8 cellular contexts compared by ENCODE assay signal in genomic region chr14:34981743-34982420, GRCh38. TPM values are rescaled to one million over a fixed set of nuclear protein-coding genes. Genes with fewer than 3 reads are reported as not detected.
DNase-seq lines count a peak whose midpoint lies in the region; ATAC-seq and TF ChIP-seq lines count a peak whose summit lies in the region.

No MANE protein-coding gene starts in this region.

- POLR2A ChIA-PET in MCF 10A (lab: Yijun Ruan, JAX) = interaction anchor here (0.6 to 7.1 kb wide), 42 partner anchors 8 to 841 kb away, joined by 3 to 266 read pairs (median 5); partner anchors contain the start of genes BAZ1A, CFL2, FAM177A1 and NFKBIA

- H3K27ac ChIP-seq in SK-N-MC = peak overlapping the region; percentile 100; the same call in 1 of the 2 replicates

- no peaks in the 10 kb centered on the region for H3K36me3 Mint-ChIP-seq in MCF 10A (ENCODE audit: insufficient read depth, unreplicated experiment)

- DNase-seq in activated gamma-delta T cell treated with Interleukin-2 at 50 U/mL for 16 hours (peak; percentile 17), activated gamma-delta T cell (lab: John Stamatoyannopoulos, UW) (no peak), SK-N-MC (ENCODE audit: low read depth, low spot score) (no peak), MCF 10A (ENCODE audit: unreplicated experiment) (peak; percentile 55), left colon (peak in 1 of 2 donors; percentile 46), A172 (ENCODE audit: low spot score) (no peak)
- DNase-seq in stimulated activated CD4-positive, alpha-beta T cell treated with anti-CD3 and anti-CD28 coated beads, TNF-alpha, amount 100 ng/mL, for 4 hours (ENCODE audit: low read depth in 3 of 3) = peak in 2 of 3 experiments; percentile 11 to 29

- BruUV-seq in MCF 10A (replicated peaks; lab: Mats Ljungman, UMichigan) = TSS peak; percentile 87

- no peaks in the 10 kb centered on the region for H3K9me3 ChIP-seq in SK-N-MC (ENCODE audit: low read depth, low read length)

- H3K27ac Mint-ChIP-seq in MCF 10A (ENCODE audit: low read depth, unreplicated experiment) = no peak overlapping the region

- CTCF ChIA-PET in MCF 10A (lab: Yijun Ruan, JAX) = interaction anchor here (0.5 to 2.4 kb wide), 11 partner anchors 20 to 432 kb away, joined by 3 to 17 read pairs (median 4); partner anchors contain the start of genes BAZ1A and FAM177A1

- ATAC-seq in HG03175 (IDR thresholded peaks at IDR 0.05; ENCODE audit: unreplicated experiment) (peak; percentile 12), left colon (peak; percentile 8)

- H3K36me3 ChIP-seq in SK-N-MC (ENCODE audit: insufficient read depth, low read length) = no peaks in the 10 kb centered on the region

- H3K9ac ChIP-seq in SK-N-MC (ENCODE audit: insufficient read length) = peak overlapping the region; percentile 98

- intact Hi-C loops in MCF 10A (cut with micrococcal nuclease) = loop anchor here (1.0 kb wide), 4 partner anchors 107 to 440 kb away; partner anchors contain the start of genes BAZ1A and PPP2R3C
- intact Hi-C loops in left colon (cut with DNase I, micrococcal nuclease) = no loop called here

- H3K9me3 Mint-ChIP-seq in MCF 10A (ENCODE audit: unreplicated experiment) = no peaks in the 10 kb centered on the region

- no peak overlapping the region for H3K4me3 Mint-ChIP-seq in MCF 10A (ENCODE audit: unreplicated experiment)

- H3K4me1 Mint-ChIP-seq in MCF 10A (ENCODE audit: insufficient read depth, unreplicated experiment) = no peaks in the 10 kb centered on the region

- no peaks in the 10 kb centered on the region for H3K27me3 Mint-ChIP-seq in MCF 10A (ENCODE audit: insufficient read depth, unreplicated experiment)

- TF ChIP-seq CTCF in MCF 10A (IDR thresholded peaks at IDR 0.05; ENCODE audit: unreplicated experiment) = no peak

- H3K4me3 ChIP-seq in SK-N-MC = peak overlapping the region; percentile 100

RNA-seq across cellular contexts. Expression of gene SRP54, which starts 0.9 kb away (rescaled TPM):
- total RNA-seq in MCF 10A (2022) (77.4 and 108 TPM in 2 replicates), left colon (10 to 100 TPM; 38.3 to 43.4 TPM)
- total RNA-seq in A172 (2014; rRNA removed; shearing (Covaris generic)) = 45.9 and 50.4 TPM in 2 replicates

Comparison
In these comparisons a context has a peak if more than half of its experiments do, and no peak if none do; other contexts are left out.
1. DNase-seq: peak in activated gamma-delta T cell treated with Interleukin-2 at 50 U/mL for 16 hours (single experiment), MCF 10A (single experiment) and stimulated activated CD4-positive, alpha-beta T cell treated with anti-CD3 and anti-CD28 coated beads, TNF-alpha, amount 100 ng/mL, for 4 hours (2 of 3); none in activated gamma-delta T cell (single experiment), SK-N-MC (single experiment) and A172 (single experiment).